In the genomic region with DNA sequence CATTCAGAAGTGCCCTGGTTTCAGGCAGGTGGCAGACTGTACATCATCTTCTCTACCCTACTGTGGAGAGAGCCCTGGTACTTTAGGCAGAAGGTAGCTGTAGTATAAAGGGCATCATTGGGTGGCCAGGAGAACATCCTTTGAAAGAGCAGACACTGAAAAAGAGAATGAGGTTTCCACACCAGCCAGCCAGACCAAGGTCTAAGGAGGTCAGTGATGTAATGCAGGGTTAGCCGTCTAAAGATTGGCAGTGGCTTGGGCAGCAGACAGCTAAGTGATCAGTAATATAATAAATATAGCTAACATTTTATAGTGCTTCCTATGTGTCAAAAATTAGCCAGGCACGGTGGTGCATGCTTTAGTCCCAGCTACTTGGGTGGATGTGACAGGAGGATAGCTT, we compare ENCODE assay signal across 24 cellular contexts. TPM values are rescaled to one million over a fixed set of nuclear protein-coding genes. Genes with fewer than 3 reads are reported as not detected.
"Had no signal": no experiment of that assay in that cellular context is flagged by ENCODE, and none has a peak within 500 bp of the region (broad histone marks: within the 10 kb centered on the region; RNA-seq: fewer than 3 reads in every experiment).

No MANE protein-coding gene starts in this region.

- H3K36me3 ChIP-seq: neutrophil had no signal

- H3K9me3 Mint-ChIP-seq: activated CD4-positive, alpha-beta memory T cell treated with anti-CD3 and anti-CD28 coated beads for 36 hours; activated CD4-positive, alpha-beta T cell treated with anti-CD3 and anti-CD28 coated beads, Interleukin-2, amount 10 ng/mL, durations not matched to agents 24 days and 14 days; activated T-cell treated with anti-CD3 and anti-CD28 coated beads, Interleukin-2, amount 50 U/mL, for 72 hours; nephron progenitor cell; stimulated activated memory B cell treated with anti-CD40 and anti-IgM and Interleukin-4, amounts not matched to agents 10 μg/mL and 1 μg/mL and 100 μg/mL, for 72 hours; stimulated activated naive CD8-positive, alpha-beta T cell treated with anti-CD3 and anti-CD28 coated beads, Interleukin-15, amount 100 ng/mL, for 72 hours had no signal

- FAIRE-seq: small intestine had no signal

- H3K27ac Mint-ChIP-seq: activated CD4-positive, alpha-beta memory T cell treated with anti-CD3 and anti-CD28 coated beads for 36 hours; activated CD4-positive, alpha-beta T cell treated with anti-CD3 and anti-CD28 coated beads, Interleukin-2, amount 10 ng/mL, durations not matched to agents 24 days and 14 days; nephron progenitor cell; stimulated activated memory B cell treated with anti-CD40 and anti-IgM and Interleukin-4, amounts not matched to agents 10 μg/mL and 1 μg/mL and 100 μg/mL, for 72 hours had no signal

- H3K27me3 Mint-ChIP-seq: activated CD4-positive, alpha-beta memory T cell treated with anti-CD3 and anti-CD28 coated beads for 36 hours; activated CD4-positive, alpha-beta T cell treated with anti-CD3 and anti-CD28 coated beads, Interleukin-2, amount 10 ng/mL, durations not matched to agents 24 days and 14 days; stimulated activated memory B cell treated with anti-CD40 and anti-IgM and Interleukin-4, amounts not matched to agents 10 μg/mL and 1 μg/mL and 100 μg/mL, for 72 hours; stimulated activated naive CD8-positive, alpha-beta T cell treated with anti-CD3 and anti-CD28 coated beads, Interleukin-15, amount 100 ng/mL, for 72 hours had no signal

- H3K4me1 ChIP-seq: left lung, sigmoid colon, suprapubic skin, tibial artery, upper lobe of right lung had no signal

- H3K9me3 ChIP-seq: heart right ventricle, left lung, neutrophil, sigmoid colon, suprapubic skin, tibial artery, upper lobe of right lung had no signal

- H3K4me3 ChIP-seq: heart right ventricle, left lung, sigmoid colon, suprapubic skin, tibial artery, upper lobe of right lung had no signal

- H3K27me3 ChIP-seq: heart right ventricle, left lung, neutrophil, sigmoid colon, suprapubic skin, tibial artery, upper lobe of right lung had no signal

- H3K4me1 Mint-ChIP-seq: nephron progenitor cell had no signal

- ATAC-seq: activated T-cell treated with anti-CD3 and anti-CD28 coated beads, Interleukin-2, amount 50 U/mL, for 72 hours; esophagus mucosa; left lung; stimulated activated memory B cell treated with anti-CD40 and anti-IgM and Interleukin-4, amounts not matched to agents 10 μg/mL and 1 μg/mL and 100 μg/mL, for 72 hours; stimulated activated naive CD8-positive, alpha-beta T cell treated with anti-CD3 and anti-CD28 coated beads, Interleukin-15, amount 100 ng/mL, for 72 hours; upper lobe of right lung had no signal

- DNase-seq: activated CD4-positive, alpha-beta memory T cell treated with anti-CD3 and anti-CD28 coated beads for 36 hours; activated CD4-positive, alpha-beta T cell treated with anti-CD3 and anti-CD28 coated beads, Interleukin-2, amount 10 ng/mL, durations not matched to agents 24 days and 14 days; activated CD4-positive, CD25-positive, alpha-beta regulatory T cell treated with anti-CD3 and anti-CD28 coated beads, Interleukin-2, amount 50 U/mL, for 72 hours; activated effector memory CD4-positive, alpha-beta T cell treated with Interleukin-2 at 50 U/mL for 16 hours; activated naive CD4-positive, alpha-beta T cell treated with Interleukin-2 at 50 U/mL for 16 hours; activated T-cell treated with anti-CD3 and anti-CD28 coated beads, Interleukin-2, amount 50 U/mL, for 72 hours; amygdala; central memory CD4-positive, alpha-beta T cell; foreskin fibroblast; heart right ventricle; left lung; nephron progenitor cell; sigmoid colon; small intestine; stimulated activated CD4-positive, alpha-beta T cell treated with anti-CD3 and anti-CD28 coated beads, Interleukin-4, amount 100 ng/mL, for 24 hours; stimulated activated naive CD8-positive, alpha-beta T cell treated with anti-CD3 and anti-CD28 coated beads, Interleukin-15, amount 100 ng/mL, for 72 hours; T1000; tibial artery; upper lobe of right lung had no signal

- H3K27ac ChIP-seq: left lung, neutrophil, sigmoid colon, suprapubic skin, tibial artery, upper lobe of right lung had no signal

- H3K4me3 Mint-ChIP-seq: activated CD4-positive, alpha-beta memory T cell treated with anti-CD3 and anti-CD28 coated beads for 36 hours; activated CD4-positive, alpha-beta T cell treated with anti-CD3 and anti-CD28 coated beads, Interleukin-2, amount 10 ng/mL, durations not matched to agents 24 days and 14 days; activated T-cell treated with anti-CD3 and anti-CD28 coated beads, Interleukin-2, amount 50 U/mL, for 72 hours; nephron progenitor cell; stimulated activated memory B cell treated with anti-CD40 and anti-IgM and Interleukin-4, amounts not matched to agents 10 μg/mL and 1 μg/mL and 100 μg/mL, for 72 hours; stimulated activated naive CD8-positive, alpha-beta T cell treated with anti-CD3 and anti-CD28 coated beads, Interleukin-15, amount 100 ng/mL, for 72 hours had no signal

RNA-seq across cellular contexts. Expression of a gene that starts 58.1 kb away (rescaled TPM):
- total RNA-seq: T-helper 1 cell treated with Interleukin-12 subunit alpha and Interleukin-12 subunit beta and Interleukin-4 antibody, amounts not matched to agents 30 ng/mL and 1 ng/mL, for 36 hours had no signal
